In genomic region chr15:92097473-92098178, GRCh38 we compare ENCODE assay signal across 9 cellular contexts.
DNase-seq lines count a peak whose midpoint lies in the region; ATAC-seq, FAIRE-seq and TF ChIP-seq lines count a peak whose summit lies in the region.
"Had no signal": no experiment of that assay in that cellular context is flagged by ENCODE, and none has a peak within 500 bp of the region (broad histone marks: within the 10 kb centered on the region; RNA-seq: fewer than 3 reads in every experiment).

No MANE protein-coding gene starts in this region.

- peaks cover 9% of the 10 kb centered on the region for H3K9me3 Mint-ChIP-seq in T-helper 2 cell treated with Interferon-gamma antibody and Interleukin-4, amounts not matched to agents 5 μg/mL and 100 μg/mL, for 36 hours
- no peaks in the 10 kb centered on the region for H3K9me3 Mint-ChIP-seq in activated T-helper 1 cell treated with anti-CD3 and anti-CD28 coated beads, Interleukin-12 subunit alpha, Interleukin-12 subunit beta, Interleukin-2, Interleukin-4 antibody, amounts not matched to agents 30 ng/mL and 10 ng/mL and 1 ng/mL, durations not matched to agents 14 hours and 24 hours and 36 hours

- H3K9me3 ChIP-seq in keratinocyte (ENCODE audit: control insufficient read depth, low read depth, low read length) = no peaks in the 10 kb centered on the region

- no peak overlapping the region for H3K9ac ChIP-seq in keratinocyte (ENCODE audit: control insufficient read depth, extremely low read depth, insufficient read depth, low read length)

- H3K4me1 ChIP-seq in keratinocyte (ENCODE audit: control insufficient read depth, extremely low read depth, insufficient read depth, low read length) = no peaks in the 10 kb centered on the region

- peaks cover 41% of the 10 kb centered on the region for H3K36me3 Mint-ChIP-seq in T-helper 2 cell treated with Interferon-gamma antibody and Interleukin-4, amounts not matched to agents 5 μg/mL and 100 μg/mL, for 36 hours (ENCODE audit: low read depth)
- peaks cover 15% of the 10 kb centered on the region for H3K36me3 Mint-ChIP-seq in activated T-helper 1 cell treated with anti-CD3 and anti-CD28 coated beads, Interleukin-12 subunit alpha, Interleukin-12 subunit beta, Interleukin-2, Interleukin-4 antibody, amounts not matched to agents 30 ng/mL and 10 ng/mL and 1 ng/mL, durations not matched to agents 14 hours and 24 hours and 36 hours (ENCODE audit: low read depth)

- TF ChIP-seq CTCF in GM06990 (IDR thresholded peaks at IDR 0.05; ENCODE audit: insufficient read depth, low read length, poor library complexity, severe bottlenecking) (peak; percentile 82), keratinocyte (optimal IDR thresholded peaks at IDR 0.05 in 1 of 3, IDR thresholded peaks at IDR 0.05 in 1 of 3, conservative IDR thresholded peaks at IDR 0.05 in 1 of 3; ENCODE audit: extremely low read depth in 1 of 3, insufficient read depth in 2 of 3, low read length in 3 of 3) (peak; percentile 63 to 88 (median 84))

- dilution Hi-C loops in keratinocyte (cut with MboI; ENCODE audit: extremely low pct_ligation_motif_present, low sequenced_read_pairs) = no loop called here

- no peak overlapping the region for H3K4me2 ChIP-seq in keratinocyte (ENCODE audit: control insufficient read depth, extremely low read depth, insufficient read depth, low read depth, low read length)

- DNase-seq in GM06990 (ENCODE audit: extremely low read depth, insufficient read length) (no peak), LHCN-M2 (ENCODE audit: low read depth) (peak; percentile 9), T47D (ENCODE audit: low read depth in 1 of 2, low spot score in 1 of 2) (peak; percentile 55 to 75), keratinocyte (ENCODE audit: low read depth, low spot score) (no peak)
- peak; percentile 18 for DNase-seq in T-helper 2 cell treated with Interferon-gamma antibody and Interleukin-4, amounts not matched to agents 5 μg/mL and 100 μg/mL, for 36 hours (ENCODE audit: low spot score)
- peak; percentile 38 for DNase-seq in stimulated activated CD4-positive, alpha-beta T cell treated with anti-CD3 and anti-CD28 coated beads, Interleukin-4, amount 100 ng/mL, for 1 hour
- no peak for DNase-seq in activated T-helper 1 cell treated with anti-CD3 and anti-CD28 coated beads, Interleukin-12 subunit alpha, Interleukin-12 subunit beta, Interleukin-2, Interleukin-4 antibody, amounts not matched to agents 30 ng/mL and 10 ng/mL and 1 ng/mL, durations not matched to agents 14 hours and 24 hours and 36 hours (ENCODE audit: low spot score)

- H2AFZ ChIP-seq in keratinocyte (ENCODE audit: control insufficient read depth, low read length) = no peak overlapping the region

- no peaks in the 10 kb centered on the region for H3K79me2 ChIP-seq in keratinocyte (ENCODE audit: control insufficient read depth, insufficient read depth, low read length)

- H3K4me3 Mint-ChIP-seq in T-helper 2 cell treated with Interferon-gamma antibody and Interleukin-4, amounts not matched to agents 5 μg/mL and 100 μg/mL, for 36 hours = peak overlapping the region; percentile 55
- no peak overlapping the region for H3K4me3 Mint-ChIP-seq in activated T-helper 1 cell treated with anti-CD3 and anti-CD28 coated beads, Interleukin-12 subunit alpha, Interleukin-12 subunit beta, Interleukin-2, Interleukin-4 antibody, amounts not matched to agents 30 ng/mL and 10 ng/mL and 1 ng/mL, durations not matched to agents 14 hours and 24 hours and 36 hours

- no peaks in the 10 kb centered on the region for H3K27me3 Mint-ChIP-seq in T-helper 2 cell treated with Interferon-gamma antibody and Interleukin-4, amounts not matched to agents 5 μg/mL and 100 μg/mL, for 36 hours (ENCODE audit: low read depth)
- no peaks in the 10 kb centered on the region for H3K27me3 Mint-ChIP-seq in activated T-helper 1 cell treated with anti-CD3 and anti-CD28 coated beads, Interleukin-12 subunit alpha, Interleukin-12 subunit beta, Interleukin-2, Interleukin-4 antibody, amounts not matched to agents 30 ng/mL and 10 ng/mL and 1 ng/mL, durations not matched to agents 14 hours and 24 hours and 36 hours (ENCODE audit: insufficient read depth)

- H4K20me1 ChIP-seq in keratinocyte (ENCODE audit: control insufficient read depth, extremely low read depth, insufficient read depth, low read length) = no peaks in the 10 kb centered on the region

- in situ Hi-C loops in T47D (cut with HindIII; ENCODE audit: low pct_unique_long_range_greater_than_20kb, low sequenced_read_pairs) = no loop called here

- FAIRE-seq in keratinocyte (lab: Jason Lieb, UNC) = no peak
- FAIRE-seq: colon had no signal

- intact Hi-C loops in activated T-helper 1 cell treated with anti-CD3 and anti-CD28 coated beads, Interleukin-12 subunit alpha, Interleukin-12 subunit beta, Interleukin-2, Interleukin-4 antibody, amounts not matched to agents 30 ng/mL and 10 ng/mL and 1 ng/mL, durations not matched to agents 14 hours and 24 hours and 36 hours (cut with micrococcal nuclease) = loop anchor here (1.0 kb wide), 2 partner anchors 129 to 286 kb away; no protein-coding TSS in a partner anchor

- peaks cover 60% of the 10 kb centered on the region for H3K4me1 Mint-ChIP-seq in T-helper 2 cell treated with Interferon-gamma antibody and Interleukin-4, amounts not matched to agents 5 μg/mL and 100 μg/mL, for 36 hours (ENCODE audit: low read depth)
- H3K4me1 Mint-ChIP-seq in activated T-helper 1 cell treated with anti-CD3 and anti-CD28 coated beads, Interleukin-12 subunit alpha, Interleukin-12 subunit beta, Interleukin-2, Interleukin-4 antibody, amounts not matched to agents 30 ng/mL and 10 ng/mL and 1 ng/mL, durations not matched to agents 14 hours and 24 hours and 36 hours (ENCODE audit: low read depth) = peaks cover 61% of the 10 kb centered on the region

- ATAC-seq in GM21737 (IDR thresholded peaks at IDR 0.05; ENCODE audit: unreplicated experiment) = peak; percentile 62

- H3K4me3 ChIP-seq in GM06990 (replicated peaks; ENCODE audit: low read depth, low read length) (no peak overlapping the region), keratinocyte (ENCODE audit: control insufficient read depth in 2 of 3, extremely low read depth in 1 of 3, insufficient read depth in 2 of 3, low read depth in 1 of 3, low read length in 3 of 3) (no peak overlapping the region)

- H3K36me3 ChIP-seq in GM06990 (ENCODE audit: control insufficient read depth, insufficient read depth, low read length) = no peaks in the 10 kb centered on the region
- no peaks in the 10 kb centered on the region for H3K36me3 ChIP-seq in keratinocyte (ENCODE audit: control insufficient read depth in 2 of 2, extremely low read depth in 1 of 2, insufficient read depth in 2 of 2, low read length in 2 of 2)

- H3K27me3 ChIP-seq in GM06990 (replicated peaks; ENCODE audit: control insufficient read depth, insufficient read depth, low read length) (no peaks in the 10 kb centered on the region), keratinocyte (ENCODE audit: control insufficient read depth, extremely low read depth, insufficient read depth, low read length) (no peaks in the 10 kb centered on the region)

- peak overlapping the region; percentile 52 for H3K27ac Mint-ChIP-seq in T-helper 2 cell treated with Interferon-gamma antibody and Interleukin-4, amounts not matched to agents 5 μg/mL and 100 μg/mL, for 36 hours
- no peak overlapping the region for H3K27ac Mint-ChIP-seq in activated T-helper 1 cell treated with anti-CD3 and anti-CD28 coated beads, Interleukin-12 subunit alpha, Interleukin-12 subunit beta, Interleukin-2, Interleukin-4 antibody, amounts not matched to agents 30 ng/mL and 10 ng/mL and 1 ng/mL, durations not matched to agents 14 hours and 24 hours and 36 hours

- H3K27ac ChIP-seq in keratinocyte (ENCODE audit: control insufficient read depth, insufficient read depth, low read length) = no peak overlapping the region

- H3K9me1 ChIP-seq in keratinocyte (ENCODE audit: control insufficient read depth, extremely low read depth, insufficient read depth, low read length) = no peaks in the 10 kb centered on the region

Comparison
In these comparisons a context has a peak if more than half of its experiments do, and no peak if none do; other contexts are left out.
1. DNase-seq: peak in LHCN-M2 (single experiment), T-helper 2 cell treated with Interferon-gamma antibody and Interleukin-4, amounts not matched to agents 5 μg/mL and 100 μg/mL, for 36 hours (single experiment), T47D (2 of 2) and stimulated activated CD4-positive, alpha-beta T cell treated with anti-CD3 and anti-CD28 coated beads, Interleukin-4, amount 100 ng/mL, for 1 hour (single experiment); none in GM06990 (single experiment), keratinocyte (single experiment) and activated T-helper 1 cell treated with anti-CD3 and anti-CD28 coated beads, Interleukin-12 subunit alpha, Interleukin-12 subunit beta, Interleukin-2, Interleukin-4 antibody, amounts not matched to agents 30 ng/mL and 10 ng/mL and 1 ng/mL, durations not matched to agents 14 hours and 24 hours and 36 hours (single experiment).